Comparison of ENCODE assay signal across 27 cellular contexts in genomic region chr10:17435187-17435586, GRCh38. TPM values are rescaled to one million over a fixed set of nuclear protein-coding genes. Genes with fewer than 3 reads are reported as not detected.
"Had no signal": no experiment of that assay in that cellular context is flagged by ENCODE, and none has a peak within 500 bp of the region (broad histone marks: within the 10 kb centered on the region; RNA-seq: fewer than 3 reads in every experiment).

No MANE protein-coding gene starts in this region.

- H3K27ac Mint-ChIP-seq: activated B cell treated with CpG ODN at 0.5 μM for 24 hours; activated CD8-positive, alpha-beta memory T cell treated with anti-CD3 and anti-CD28 coated beads, Interleukin-2, amount 10 ng/mL, durations not matched to agents 7 days and 5 days; activated CD8-positive, alpha-beta T cell treated with anti-CD3 and anti-CD28 coated beads for 36 hours; activated naive CD4-positive, alpha-beta T cell treated with anti-CD3 and anti-CD28 coated beads, Interleukin-2, amount 50 U/mL, for 72 hours; activated T-helper 2 cell treated with anti-CD3 and anti-CD28 coated beads, Interferon-gamma antibody, Interleukin-2, Interleukin-4, amounts not matched to agents 10 μg/mL and 5 μg/mL and 100 μg/mL, durations not matched to agents 14 hours and 24 hours and 36 hours; dendritic cell treated with granulocyte-macrophage colony-stimulating factor and Interleukin-4, amounts not matched to agents 40 ng/mL and 50 ng/mL, for 4 days; endodermal cell; naive B cell; stimulated activated naive B cell treated with anti-CD40 and anti-IgM and Interleukin-4, amounts not matched to agents 10 μg/mL and 1 μg/mL and 100 μg/mL, for 72 hours had no signal

- H3K9me3 ChIP-seq: esophagus squamous epithelium, pancreas, prostate gland, sigmoid colon, stomach, thyroid gland, upper lobe of right lung had no signal

- H3K4me1 ChIP-seq: pancreas, prostate gland, sigmoid colon, thyroid gland, upper lobe of right lung had no signal

- H3K36me3 ChIP-seq: esophagus squamous epithelium, pancreas, prostate gland, sigmoid colon, stomach, thyroid gland, upper lobe of right lung had no signal

- H3K27ac ChIP-seq: esophagus squamous epithelium, pancreas, prostate gland, sigmoid colon, stomach, thyroid gland, upper lobe of right lung had no signal

- H3K27me3 Mint-ChIP-seq: central memory CD8-positive, alpha-beta T cell had no signal

- H3K27me3 ChIP-seq: pancreas, thyroid gland, upper lobe of right lung had no signal

- DNase-seq: activated B cell treated with CpG ODN at 0.5 μM for 24 hours; activated CD4-positive, alpha-beta T cell treated with anti-CD3 and anti-CD28 coated beads, Interleukin-2, amount 50 U/mL, for 1 hour; activated CD8-positive, alpha-beta memory T cell treated with anti-CD3 and anti-CD28 coated beads, Interleukin-2, amount 10 ng/mL, durations not matched to agents 7 days and 5 days; activated CD8-positive, alpha-beta T cell treated with anti-CD3 and anti-CD28 coated beads for 36 hours; activated T-cell treated with anti-CD3 and anti-CD28 coated beads, Interleukin-2, amount 50 U/mL, for 48 hours; endodermal cell; esophagus squamous epithelium; foreskin melanocyte; left ventricle myocardium superior; naive B cell; pancreas; retina; sigmoid colon; small intestine; stimulated activated CD4-positive, alpha-beta T cell treated with anti-CD3 and anti-CD28 coated beads, Interleukin-1b, Interleukin-23, amount 100 ng/mL, for 48 hours; stimulated activated naive B cell treated with anti-CD40 and anti-IgM and Interleukin-4, amounts not matched to agents 10 μg/mL and 1 μg/mL and 100 μg/mL, for 72 hours; stomach; thyroid gland; upper lobe of right lung had no signal

- H3K9me3 Mint-ChIP-seq: activated CD8-positive, alpha-beta T cell treated with anti-CD3 and anti-CD28 coated beads for 36 hours; central memory CD8-positive, alpha-beta T cell had no signal

- ATAC-seq: activated CD8-positive, alpha-beta memory T cell treated with anti-CD3 and anti-CD28 coated beads, Interleukin-2, amount 10 ng/mL, durations not matched to agents 7 days and 5 days; activated CD8-positive, alpha-beta T cell treated with anti-CD3 and anti-CD28 coated beads for 36 hours; activated naive CD4-positive, alpha-beta T cell treated with anti-CD3 and anti-CD28 coated beads, Interleukin-2, amount 50 U/mL, for 72 hours; left ventricle myocardium superior; pancreas; stimulated activated naive B cell treated with anti-CD40 and anti-IgM and Interleukin-4, amounts not matched to agents 10 μg/mL and 1 μg/mL and 100 μg/mL, for 72 hours had no signal

- H3K4me3 ChIP-seq: esophagus squamous epithelium, pancreas, prostate gland, sigmoid colon, stomach, thyroid gland, upper lobe of right lung had no signal

- H3K4me3 Mint-ChIP-seq: activated B cell treated with CpG ODN at 0.5 μM for 24 hours; activated CD8-positive, alpha-beta memory T cell treated with anti-CD3 and anti-CD28 coated beads, Interleukin-2, amount 10 ng/mL, durations not matched to agents 7 days and 5 days; activated CD8-positive, alpha-beta T cell treated with anti-CD3 and anti-CD28 coated beads for 36 hours; central memory CD8-positive, alpha-beta T cell; dendritic cell treated with granulocyte-macrophage colony-stimulating factor and Interleukin-4, amounts not matched to agents 40 ng/mL and 50 ng/mL, for 4 days; endodermal cell; naive B cell; stimulated activated naive B cell treated with anti-CD40 and anti-IgM and Interleukin-4, amounts not matched to agents 10 μg/mL and 1 μg/mL and 100 μg/mL, for 72 hours had no signal

- FAIRE-seq: bronchial epithelial cell, islet of Langerhans, pancreas, small intestine, TTC549 had no signal

- H3K36me3 Mint-ChIP-seq: activated CD8-positive, alpha-beta memory T cell treated with anti-CD3 and anti-CD28 coated beads, Interleukin-2, amount 10 ng/mL, durations not matched to agents 7 days and 5 days; activated naive CD4-positive, alpha-beta T cell treated with anti-CD3 and anti-CD28 coated beads, Interleukin-2, amount 50 U/mL, for 72 hours; stimulated activated naive B cell treated with anti-CD40 and anti-IgM and Interleukin-4, amounts not matched to agents 10 μg/mL and 1 μg/mL and 100 μg/mL, for 72 hours had no signal

RNA-seq across cellular contexts. Expression of gene ST8SIA6, which starts 19.2 kb away (rescaled TPM):
- total RNA-seq: activated CD8-positive, alpha-beta memory T cell treated with anti-CD3 and anti-CD28 coated beads, Interleukin-2, amount 10 ng/mL, durations not matched to agents 7 days and 5 days; activated CD8-positive, alpha-beta T cell treated with anti-CD3 and anti-CD28 coated beads for 36 hours; activated T-helper 2 cell treated with anti-CD3 and anti-CD28 coated beads, Interferon-gamma antibody, Interleukin-2, Interleukin-4, amounts not matched to agents 10 μg/mL and 5 μg/mL and 100 μg/mL, durations not matched to agents 14 hours and 24 hours and 36 hours had no signal
